In the genomic region with DNA sequence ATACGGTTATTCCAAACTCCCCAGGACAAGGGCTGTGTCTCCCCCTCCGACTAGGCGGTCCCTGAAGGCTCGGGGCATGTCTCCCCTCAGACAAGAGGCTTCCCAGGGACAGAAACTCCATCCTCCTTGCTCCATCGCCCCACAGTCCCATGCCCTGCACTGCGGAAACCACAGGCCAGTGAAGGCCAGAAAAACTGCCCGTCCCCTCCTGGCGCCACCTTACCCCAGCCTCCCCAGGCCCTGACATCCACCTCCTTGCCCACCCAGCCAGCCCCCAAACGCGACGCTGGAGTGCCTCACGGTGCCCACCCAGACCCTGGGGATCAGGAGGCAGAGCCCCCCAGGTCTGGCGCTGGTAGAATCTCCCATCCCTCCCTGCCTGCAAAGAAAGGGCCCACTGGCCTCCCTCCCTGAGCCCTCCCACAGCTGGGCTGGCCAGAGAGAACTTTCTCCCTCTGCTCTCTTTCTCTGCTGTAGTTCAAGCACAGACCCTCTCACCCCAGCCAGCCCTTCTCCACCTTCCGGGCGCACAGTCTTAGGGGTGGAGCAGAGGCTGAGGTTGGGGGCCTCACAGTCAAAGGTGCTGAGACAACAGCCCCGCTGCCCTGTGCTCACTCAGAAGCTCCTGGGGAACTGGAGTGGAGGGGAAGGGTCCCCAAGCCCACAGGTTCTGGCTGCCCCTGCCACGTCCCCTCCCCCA, we compare ENCODE assay signal across 18 cellular contexts. TPM values are rescaled to one million over a fixed set of nuclear protein-coding genes. Genes with fewer than 3 reads are reported as not detected.
DNase-seq lines count a peak whose midpoint lies in the region; ATAC-seq and TF ChIP-seq lines count a peak whose summit lies in the region.
"Had no signal": no experiment of that assay in that cellular context is flagged by ENCODE, and none has a peak within 500 bp of the region (broad histone marks: within the 10 kb centered on the region; RNA-seq: fewer than 3 reads in every experiment).

No MANE protein-coding gene starts in this region.

- peaks cover 35% of the 10 kb centered on the region for H3K4me1 ChIP-seq in Caco-2
- H3K4me1 ChIP-seq in hepatocyte (ENCODE audit: insufficient read depth), result peaks cover 51% of the 10 kb centered on the region

- POLR2A ChIA-PET in Caco-2 (lab: Charles Lee), result no interaction called here

- CTCF ChIA-PET in Caco-2 (lab: Charles Lee), result no interaction called here

- TF ChIP-seq CTCF in Caco-2 (IDR thresholded peaks at IDR 0.05; ENCODE audit: insufficient read depth in 1 of 2, low read depth in 1 of 2, low read length in 1 of 2, severe bottlenecking in 1 of 2, unreplicated experiment in 1 of 2), result no peak
- no peak for TF ChIP-seq CTCF in hepatocyte (IDR thresholded peaks at IDR 0.05; ENCODE audit: poor library complexity)
- TF ChIP-seq CTCF in progenitor cell of endocrine pancreas (IDR thresholded peaks at IDR 0.05; ENCODE audit: unreplicated experiment), result no peak

- peak overlapping the region; percentile 34 for H3K9ac ChIP-seq in SK-N-MC (ENCODE audit: insufficient read length)

- H3K36me3 Mint-ChIP-seq in Caco-2 (ENCODE audit: insufficient read depth, unreplicated experiment), result no peaks in the 10 kb centered on the region
- H3K36me3 Mint-ChIP-seq in progenitor cell of endocrine pancreas (ENCODE audit: insufficient read depth), result no peaks in the 10 kb centered on the region
- H3K36me3 Mint-ChIP-seq: CD8-positive, alpha-beta memory T cell had no signal

- peak overlapping the region; percentile 15 for H2AFZ ChIP-seq in hepatocyte

- H3K27me3 Mint-ChIP-seq in Caco-2 (ENCODE audit: insufficient read depth, unreplicated experiment), result no peaks in the 10 kb centered on the region
- no peaks in the 10 kb centered on the region for H3K27me3 Mint-ChIP-seq in progenitor cell of endocrine pancreas
- H3K27me3 Mint-ChIP-seq: activated CD4-positive, alpha-beta T cell treated with anti-CD3 and anti-CD28 coated beads, Interleukin-2, amount 10 ng/mL, durations not matched to agents 24 days and 14 days had no signal

- H3K9me3 ChIP-seq in Caco-2 (no peaks in the 10 kb centered on the region), SK-N-MC (ENCODE audit: low read depth, low read length) (no peaks in the 10 kb centered on the region), hepatocyte (ENCODE audit: low read depth) (no peaks in the 10 kb centered on the region)

- ATAC-seq in GM21619 (IDR thresholded peaks at IDR 0.05; ENCODE audit: unreplicated experiment) (no peak), HG03039 (IDR thresholded peaks at IDR 0.05; ENCODE audit: unreplicated experiment) (no peak)
- ATAC-seq: activated T-cell treated with anti-CD3 and anti-CD28 coated beads, Interleukin-2, amount 50 U/mL, for 72 hours had no signal

- no peak overlapping the region for H3K4me3 ChIP-seq in Caco-2 (ENCODE audit: low read depth, low read length)
- no peak overlapping the region for H3K4me3 ChIP-seq in SK-N-MC
- no peak overlapping the region for H3K4me3 ChIP-seq in hepatocyte
- H3K4me3 ChIP-seq: K562 had no signal

- H3K27me3 ChIP-seq in Caco-2 (replicated peaks; ENCODE audit: control insufficient read depth, insufficient read depth, low read length) (no peaks in the 10 kb centered on the region), hepatocyte (no peaks in the 10 kb centered on the region)

- WGBS in hepatocyte (ENCODE audit: low lambda C conversion rate, missing lambda C conversion rate), result 89% methylated on average over 16 of the region's 17 CpGs

- H3K9me3 Mint-ChIP-seq in Caco-2 (ENCODE audit: unreplicated experiment) (no peaks in the 10 kb centered on the region), progenitor cell of endocrine pancreas (ENCODE audit: low read depth) (no peaks in the 10 kb centered on the region)
- H3K9me3 Mint-ChIP-seq: activated CD4-positive, alpha-beta T cell treated with anti-CD3 and anti-CD28 coated beads, Interleukin-2, amount 10 ng/mL, durations not matched to agents 24 days and 14 days; activated T-cell treated with anti-CD3 and anti-CD28 coated beads, Interleukin-2, amount 50 U/mL, for 72 hours; CD8-positive, alpha-beta memory T cell had no signal

- no peaks in the 10 kb centered on the region for H4K20me1 ChIP-seq in hepatocyte (ENCODE audit: insufficient read depth, poor library complexity, severe bottlenecking)

- H3K4me1 Mint-ChIP-seq in Caco-2 (ENCODE audit: low read depth, unreplicated experiment), result peaks cover 7% of the 10 kb centered on the region
- peaks cover 11% of the 10 kb centered on the region for H3K4me1 Mint-ChIP-seq in progenitor cell of endocrine pancreas (ENCODE audit: low read depth)

- peak overlapping the region; percentile 68 for H3K27ac Mint-ChIP-seq in Caco-2 (ENCODE audit: unreplicated experiment)
- peak overlapping the region; percentile 84 for H3K27ac Mint-ChIP-seq in progenitor cell of endocrine pancreas
- H3K27ac Mint-ChIP-seq: activated CD4-positive, alpha-beta T cell treated with anti-CD3 and anti-CD28 coated beads, Interleukin-2, amount 10 ng/mL, durations not matched to agents 24 days and 14 days; activated T-cell treated with anti-CD3 and anti-CD28 coated beads, Interleukin-2, amount 50 U/mL, for 72 hours; CD8-positive, alpha-beta memory T cell had no signal

- H3K79me2 ChIP-seq in hepatocyte, result no peaks in the 10 kb centered on the region

- peak overlapping the region; percentile 60 for H3K27ac ChIP-seq in SK-N-MC
- peak overlapping the region; percentile 98 for H3K27ac ChIP-seq in hepatocyte

- no peaks in the 10 kb centered on the region for H3K9me2 ChIP-seq in hepatocyte (replicated peaks; ENCODE audit: insufficient read depth)

- intact Hi-C loops in Caco-2 (cut with micrococcal nuclease; ENCODE audit: unreplicated experiment), result no loop called here

- no TSS peak for BruUV-seq in Caco-2 (replicated peaks; lab: Mats Ljungman, UMichigan)

- H3K36me3 ChIP-seq in Caco-2 (ENCODE audit: control insufficient read depth, insufficient read depth, low read length), result no peaks in the 10 kb centered on the region
- H3K36me3 ChIP-seq in SK-N-MC (ENCODE audit: insufficient read depth, low read length), result no peaks in the 10 kb centered on the region
- no peaks in the 10 kb centered on the region for H3K36me3 ChIP-seq in hepatocyte (replicated peaks; ENCODE audit: insufficient read depth, low read depth)

- peak overlapping the region; percentile 19 for H3K4me2 ChIP-seq in hepatocyte

- no peak overlapping the region for H3K4me3 Mint-ChIP-seq in Caco-2 (ENCODE audit: unreplicated experiment)
- no peak overlapping the region for H3K4me3 Mint-ChIP-seq in progenitor cell of endocrine pancreas (ENCODE audit: low read depth)
- H3K4me3 Mint-ChIP-seq: activated CD4-positive, alpha-beta T cell treated with anti-CD3 and anti-CD28 coated beads, Interleukin-2, amount 10 ng/mL, durations not matched to agents 24 days and 14 days; activated T-cell treated with anti-CD3 and anti-CD28 coated beads, Interleukin-2, amount 50 U/mL, for 72 hours; CD8-positive, alpha-beta memory T cell had no signal

- DNase-seq in Caco-2 (no peak), SK-N-MC (ENCODE audit: low read depth, low spot score) (no peak), hepatocyte (ENCODE audit: low spot score) (no peak), progenitor cell of endocrine pancreas (ENCODE audit: low spot score, unreplicated experiment) (no peak), OCI-M1 (lab: John Stamatoyannopoulos, UW) (no peak), GOT3 (lab: John Stamatoyannopoulos, UW) (no peak)
- DNase-seq: ACHN; activated CD4-positive, alpha-beta T cell treated with anti-CD3 and anti-CD28 coated beads, Interleukin-2, amount 10 ng/mL, durations not matched to agents 24 days and 14 days; activated T-cell treated with anti-CD3 and anti-CD28 coated beads, Interleukin-2, amount 50 U/mL, for 72 hours; CD8-positive, alpha-beta memory T cell; NCI-H1436 treated with DMSO at 0.1 percent for 48 hours; NCI-H524 had no signal

RNA-seq across cellular contexts. Expression of a gene that starts 30.7 kb away (rescaled TPM):
- total RNA-seq in Caco-2 (2022) (2.8 and 3.4 TPM in 2 replicates), hepatocyte (41.5 and 59.5 TPM in 2 replicates), progenitor cell of endocrine pancreas (0.22 and 0.46 TPM in 2 replicates)
- 118 and 145 TPM in 2 replicates for polyA plus RNA-seq in hepatocyte
- total RNA-seq: activated CD4-positive, alpha-beta T cell treated with anti-CD3 and anti-CD28 coated beads, Interleukin-2, amount 10 ng/mL, durations not matched to agents 24 days and 14 days; mesenteric fat pad had no signal
- polyA plus RNA-seq: CD8-positive, alpha-beta memory T cell had no signal

RNA-seq across cellular contexts. Expression of a gene that starts 33.6 kb away (rescaled TPM):
- total RNA-seq in Caco-2 (2022), result 759 and 783 TPM in 2 replicates
- 180 and 192 TPM in 2 replicates for total RNA-seq in hepatocyte
- polyA plus RNA-seq in hepatocyte, result 977 and 989 TPM in 2 replicates
- total RNA-seq in progenitor cell of endocrine pancreas, result 622 and 652 TPM in 2 replicates

RNA-seq across cellular contexts. Expression of a gene that starts 42.5 kb away (rescaled TPM):
- not detected in 2 replicates for total RNA-seq in Caco-2 (2022)
- 0.90 and 1.1 TPM in 2 replicates for total RNA-seq in hepatocyte
- 2.5 and 4.8 TPM in 2 replicates for polyA plus RNA-seq in hepatocyte
- not detected in 2 replicates for total RNA-seq in progenitor cell of endocrine pancreas
- total RNA-seq: activated CD4-positive, alpha-beta T cell treated with anti-CD3 and anti-CD28 coated beads, Interleukin-2, amount 10 ng/mL, durations not matched to agents 24 days and 14 days; activated T-cell treated with anti-CD3 and anti-CD28 coated beads, Interleukin-2, amount 50 U/mL, for 72 hours; CD8-positive, alpha-beta memory T cell; fibroblast of lung; K562 had no signal
- polyA plus RNA-seq: CD8-positive, alpha-beta memory T cell had no signal

RNA-seq across cellular contexts. Expression of a gene that starts 57.1 kb away (rescaled TPM):
- total RNA-seq in Caco-2 (2022), result 0.75 TPM in 1 of 2 replicates, not detected in the other
- not detected in 2 replicates for total RNA-seq in hepatocyte
- polyA plus RNA-seq in hepatocyte, result 2.3 TPM in 1 of 2 replicates, not detected in the other
- 28.1 and 32.0 TPM in 2 replicates for total RNA-seq in progenitor cell of endocrine pancreas
- total RNA-seq: activated CD4-positive, alpha-beta T cell treated with anti-CD3 and anti-CD28 coated beads, Interleukin-2, amount 10 ng/mL, durations not matched to agents 24 days and 14 days; activated T-cell treated with anti-CD3 and anti-CD28 coated beads, Interleukin-2, amount 50 U/mL, for 72 hours; CD8-positive, alpha-beta memory T cell; fibroblast of lung; K562; mesenteric fat pad; pulmonary artery endothelial cell had no signal
- polyA plus RNA-seq: CD8-positive, alpha-beta memory T cell; fibroblast of lung; K562 had no signal
